ENCODE assay signal across 15 cellular contexts in genomic region chr14:22487941-22488340, GRCh38.
DNase-seq lines count a peak whose midpoint lies in the region; ATAC-seq and TF ChIP-seq lines count a peak whose summit lies in the region.
"Had no signal": no experiment of that assay in that cellular context is flagged by ENCODE, and none has a peak within 500 bp of the region (broad histone marks: within the 10 kb centered on the region; RNA-seq: fewer than 3 reads in every experiment).

No MANE protein-coding gene starts in this region.

- TF ChIP-seq CTCF in BE2C (IDR thresholded peaks at IDR 0.05; ENCODE audit: low read depth, low read length) (no peak), thyroid gland (IDR thresholded peaks at IDR 0.05) (no peak)

- H3K36me3 Mint-ChIP-seq in CD8-positive, alpha-beta memory T cell = peaks cover 0 to 50% (median 6%) of the 10 kb centered on the region in 3 donors
- H3K36me3 Mint-ChIP-seq in activated CD4-positive, alpha-beta memory T cell treated with anti-CD3 and anti-CD28 coated beads for 36 hours = peaks cover 73% of the 10 kb centered on the region

- POLR2A ChIA-PET in CD8-positive, alpha-beta memory T cell (lab: Charles Lee) = no interaction called here
- POLR2A ChIA-PET in activated CD4-positive, alpha-beta memory T cell treated with anti-CD3 and anti-CD28 coated beads for 36 hours (lab: Charles Lee) = interaction anchor here (1.1 to 29.3 kb wide), 4 partner anchors 9 to 73 kb away, joined by 3 to 639 read pairs (median 4); no protein-coding TSS in a partner anchor

- H3K4me3 Mint-ChIP-seq in CD8-positive, alpha-beta memory T cell = peak overlapping the region; percentile 28 to 91 (median 88)
- peak overlapping the region; percentile 87 for H3K4me3 Mint-ChIP-seq in activated CD4-positive, alpha-beta memory T cell treated with anti-CD3 and anti-CD28 coated beads for 36 hours

- no peak overlapping the region for H3K27ac ChIP-seq in CD8-positive, alpha-beta memory T cell (ENCODE audit: low read depth, low read length)
- H3K27ac ChIP-seq in right cardiac atrium (ENCODE audit: low read length) (peak overlapping the region; percentile 91), thyroid gland (no peak overlapping the region)
- H3K27ac ChIP-seq: C4-2B had no signal

- no peaks in the 10 kb centered on the region for H3K36me3 ChIP-seq in BE2C
- H3K36me3 ChIP-seq in CD8-positive, alpha-beta memory T cell (ENCODE audit: insufficient read depth, low read length) = no peaks in the 10 kb centered on the region
- no peaks in the 10 kb centered on the region for H3K36me3 ChIP-seq in thyroid gland
- H3K36me3 ChIP-seq: spleen had no signal

- peak in 1 of 2 donors; percentile 11 for ATAC-seq in right cardiac atrium

- H3K27ac Mint-ChIP-seq in CD8-positive, alpha-beta memory T cell = peak overlapping the region in 6 of 8 donors; percentile 36 to 99 (median 66)
- H3K27ac Mint-ChIP-seq in activated CD4-positive, alpha-beta memory T cell treated with anti-CD3 and anti-CD28 coated beads for 36 hours = peak overlapping the region; percentile 98

- DNase-seq in BE2C = peak; percentile 69
- DNase-seq in CD8-positive, alpha-beta memory T cell = no peak
- DNase-seq in activated CD4-positive, alpha-beta memory T cell treated with anti-CD3 and anti-CD28 coated beads for 36 hours = no peak
- no peak for DNase-seq in right cardiac atrium
- DNase-seq in NCI-H1092 treated with DMSO at 0.1 percent for 48 hours (lab: John Stamatoyannopoulos, UW) = no peak
- DNase-seq in NCI-H2029 treated with DMSO at 0.1 percent for 48 hours (lab: John Stamatoyannopoulos, UW) = no peak
- DNase-seq in RKO (ENCODE audit: low spot score) = no peak
- no peak for DNase-seq in thyroid gland
- DNase-seq: amygdala, islet precursor cell, KBM-7, NCI-H526, spleen, substantia nigra had no signal

- intact Hi-C loops in activated CD4-positive, alpha-beta memory T cell treated with anti-CD3 and anti-CD28 coated beads for 36 hours (cut with micrococcal nuclease) = no loop called here
- intact Hi-C loops in right cardiac atrium (cut with DNase I) = no loop called here
- intact Hi-C loops in thyroid gland (cut with DNase I) = no loop called here

- no peak for TF ChIP-seq POLR2A in thyroid gland (IDR thresholded peaks at IDR 0.05)

- no peaks in the 10 kb centered on the region for H3K9me3 Mint-ChIP-seq in CD8-positive, alpha-beta memory T cell
- no peaks in the 10 kb centered on the region for H3K9me3 Mint-ChIP-seq in activated CD4-positive, alpha-beta memory T cell treated with anti-CD3 and anti-CD28 coated beads for 36 hours

- peaks cover 0 to 8% (median 0%) of the 10 kb centered on the region in 3 donors for H3K4me1 Mint-ChIP-seq in CD8-positive, alpha-beta memory T cell
- H3K4me1 Mint-ChIP-seq in activated CD4-positive, alpha-beta memory T cell treated with anti-CD3 and anti-CD28 coated beads for 36 hours (ENCODE audit: low read depth) = peaks cover 2% of the 10 kb centered on the region

- H3K9me3 ChIP-seq in BE2C = no peaks in the 10 kb centered on the region
- H3K9me3 ChIP-seq in CD8-positive, alpha-beta memory T cell (ENCODE audit: low read length) = no peaks in the 10 kb centered on the region
- H3K9me3 ChIP-seq in right cardiac atrium (ENCODE audit: control insufficient read depth, low read length) = no peaks in the 10 kb centered on the region
- H3K9me3 ChIP-seq in thyroid gland = no peaks in the 10 kb centered on the region
- H3K9me3 ChIP-seq: spleen had no signal

- 47% methylated on average over 1 of the region's 1 CpG for WGBS in right cardiac atrium
- WGBS in thyroid gland, 2 donors = 38 to 62% methylated on average over 1 of the region's 1 CpG

- CTCF ChIA-PET in CD8-positive, alpha-beta memory T cell (lab: Charles Lee) = no interaction called here
- CTCF ChIA-PET in activated CD4-positive, alpha-beta memory T cell treated with anti-CD3 and anti-CD28 coated beads for 36 hours (lab: Charles Lee) = interaction anchor here (0.8 kb wide), 1 partner anchor 83 kb away, joined by 3 read pairs; no protein-coding TSS in a partner anchor

- H3K27me3 ChIP-seq in BE2C (no peaks in the 10 kb centered on the region), right cardiac atrium (ENCODE audit: control insufficient read depth, insufficient read depth) (no peaks in the 10 kb centered on the region), thyroid gland (no peaks in the 10 kb centered on the region)
- H3K27me3 ChIP-seq in CD8-positive, alpha-beta memory T cell (ENCODE audit: insufficient read depth, low read length, poor library complexity, severe bottlenecking) = no peaks in the 10 kb centered on the region
- H3K27me3 ChIP-seq: spleen had no signal

- no peaks in the 10 kb centered on the region for H3K27me3 Mint-ChIP-seq in CD8-positive, alpha-beta memory T cell
- no peaks in the 10 kb centered on the region for H3K27me3 Mint-ChIP-seq in activated CD4-positive, alpha-beta memory T cell treated with anti-CD3 and anti-CD28 coated beads for 36 hours

- no peak overlapping the region for H3K4me3 ChIP-seq in BE2C (ENCODE audit: low read depth, low read length)
- peak overlapping the region; percentile 12 for H3K4me3 ChIP-seq in CD8-positive, alpha-beta memory T cell (ENCODE audit: low read length)
- H3K4me3 ChIP-seq in right cardiac atrium (ENCODE audit: low read length) = no peak overlapping the region
- no peak overlapping the region for H3K4me3 ChIP-seq in thyroid gland (replicated peaks in 1 of 3)

- peaks cover 59% of the 10 kb centered on the region for H3K4me1 ChIP-seq in BE2C
- H3K4me1 ChIP-seq in CD8-positive, alpha-beta memory T cell (ENCODE audit: insufficient read depth, low read length) = no peaks in the 10 kb centered on the region
- peaks cover 13% of the 10 kb centered on the region for H3K4me1 ChIP-seq in right cardiac atrium (ENCODE audit: control insufficient read depth, insufficient read depth, low read length)
- H3K4me1 ChIP-seq in thyroid gland = no peaks in the 10 kb centered on the region
